In genomic region chr1:172431721-172432192, GRCh38 we compare ENCODE assay signal across 12 cellular contexts. TPM values are rescaled to one million over a fixed set of nuclear protein-coding genes. Genes with fewer than 3 reads are reported as not detected.
DNase-seq lines count a peak whose midpoint lies in the region; ATAC-seq and TF ChIP-seq lines count a peak whose summit lies in the region.
"Had no signal": no experiment of that assay in that cellular context is flagged by ENCODE, and none has a peak within 500 bp of the region (broad histone marks: within the 10 kb centered on the region; RNA-seq: fewer than 3 reads in every experiment).

No MANE protein-coding gene starts in this region.

- in situ Hi-C loops in HAP-1 (cut with MboI; ENCODE audit: low sequenced_read_pairs), result no loop called here

- H3K9me3 ChIP-seq in body of pancreas (no peaks in the 10 kb centered on the region), HAP-1 (0 out of 2 replicates have a peak, but pooled peaks cover 3% of the 10 kb centered on the region)

- H3K36me3 ChIP-seq in body of pancreas (replicated peaks in 1 of 2; ENCODE audit: insufficient read depth in 1 of 2, low read depth in 2 of 2) (no peaks in the 10 kb centered on the region), HAP-1 (replicated peaks) (no peaks in the 10 kb centered on the region)

- intact Hi-C loops in body of pancreas (cut with DNase I), result no loop called here

- no peak overlapping the region for H3K4me3 ChIP-seq in body of pancreas
- no peak overlapping the region for H3K4me3 ChIP-seq in HAP-1

- WGBS in body of pancreas, 2 donors, result 30 to 32% methylated on average over 6 to 9 of the region's 9 CpGs

- peak; percentile 91 for DNase-seq in COLO668 (lab: John Stamatoyannopoulos, UW; ENCODE audit: unreplicated experiment)
- peak; percentile 81 for DNase-seq in HT-29 (ENCODE audit: low spot score)
- peak; percentile 76 to 85 (median 82) for DNase-seq in body of pancreas
- peak; percentile 85 for DNase-seq in mucosa of gallbladder (ENCODE audit: low spot score)
- DNase-seq in HAP-1 (ENCODE audit: low spot score in 2 of 2), result no peak
- DNase-seq: cortex of kidney, T-helper 9 cell had no signal

- TF ChIP-seq CTCF in body of pancreas (IDR thresholded peaks at IDR 0.05), result no peak

- ATAC-seq in body of pancreas (peak; percentile 94), HG03045 (IDR thresholded peaks at IDR 0.05; ENCODE audit: unreplicated experiment) (no peak), GM19035 (IDR thresholded peaks at IDR 0.05; ENCODE audit: unreplicated experiment) (no peak)

- H3K27me3 ChIP-seq in body of pancreas, result no peaks in the 10 kb centered on the region
- no peaks in the 10 kb centered on the region for H3K27me3 ChIP-seq in HAP-1 (ENCODE audit: low read depth)

- no peak for TF ChIP-seq POLR2A in body of pancreas (IDR thresholded peaks at IDR 0.05)

- H3K4me1 ChIP-seq in body of pancreas (peaks cover 18% of the 10 kb centered on the region), HAP-1 (no peaks in the 10 kb centered on the region)

- H3K27ac ChIP-seq in body of pancreas, result peak overlapping the region; percentile 58 to 81 (median 70)

RNA-seq across cellular contexts. Expression of gene C1orf105, which starts 11.3 kb away (rescaled TPM):
- not detected in 2 replicates for total RNA-seq in HT-29 (2014; rRNA removed; shearing (Covaris generic))
- total RNA-seq in body of pancreas (not detected), mucosa of gallbladder (not detected)
- total RNA-seq: Daoy, HT1080, lung microvascular endothelial cell had no signal

RNA-seq across cellular contexts. Expression of gene PIGC, which starts 12.1 kb away (rescaled TPM):
- 20.5 and 21.3 TPM in 2 replicates for total RNA-seq in HT-29 (2014; rRNA removed; shearing (Covaris generic))
- total RNA-seq in body of pancreas (10 to 100 TPM; 16.5 to 18.4 TPM), mucosa of gallbladder (36.3 TPM)

Comparison
In these comparisons a context has a peak if more than half of its experiments do, and no peak if none do; other contexts are left out.
1. DNase-seq: peak in COLO668 (single experiment), HT-29 (single experiment), body of pancreas (4 of 4) and mucosa of gallbladder (single experiment); none in HAP-1 (0 of 2).